8 cellular contexts compared by ENCODE assay signal in the genomic region with DNA sequence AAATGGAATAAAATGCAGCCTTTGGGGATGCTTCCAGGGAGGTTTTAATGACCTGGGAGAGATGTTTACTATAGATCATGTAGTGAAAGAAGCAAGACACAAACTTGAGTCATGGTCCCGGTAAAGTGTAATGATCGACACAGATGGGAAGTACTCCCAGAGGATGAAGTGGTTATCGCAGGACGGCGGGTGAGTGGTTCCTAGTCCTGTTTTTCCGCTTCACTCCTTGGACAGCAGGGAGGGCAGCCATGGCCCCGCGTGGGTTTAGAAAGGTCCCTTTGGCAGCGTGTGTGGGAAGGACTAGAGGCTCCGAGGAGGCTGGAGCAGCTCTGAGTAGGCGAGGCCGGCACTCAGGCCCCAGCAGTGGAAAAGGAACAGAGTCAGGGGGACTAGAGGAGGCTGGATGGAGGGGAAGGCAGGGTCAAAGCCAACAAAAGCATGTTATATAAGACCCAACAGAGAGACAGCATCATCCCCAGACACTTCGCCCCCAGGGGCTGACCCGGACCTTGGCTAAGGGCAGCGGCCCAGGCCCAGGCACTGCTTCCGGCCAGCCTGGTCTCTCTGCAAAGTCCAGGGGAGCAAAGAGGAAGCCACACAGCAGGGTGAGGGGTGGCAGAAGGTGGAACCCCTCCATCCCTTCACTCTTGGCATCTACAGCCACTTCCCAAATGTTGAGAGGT. TPM values are rescaled to one million over a fixed set of nuclear protein-coding genes. Genes with fewer than 3 reads are reported as not detected.
A peak's percentile ranks its signal among the peaks of the same experiment; 100 is the strongest.
DNase-seq lines count a peak whose midpoint lies in the region; ATAC-seq and TF ChIP-seq lines count a peak whose summit lies in the region.

No MANE protein-coding gene starts in this region.

- peaks cover 70% of the 10 kb centered on the region for H3K4me1 Mint-ChIP-seq in brain
- H3K4me1 Mint-ChIP-seq in activated T-cell treated with anti-CD3 and anti-CD28 coated beads, Interleukin-2, amount 50 U/mL, for 4 hours (ENCODE audit: low read depth) = peaks cover 50% of the 10 kb centered on the region

- peaks cover 16 to 65% (median 44%) of the 10 kb centered on the region in 5 donors for H3K4me1 ChIP-seq in subcutaneous abdominal adipose tissue (ENCODE audit: control insufficient read depth in 5 of 5, insufficient read depth in 5 of 5, low read length in 5 of 5)

- peak overlapping the region in 2 of 5 experiments; percentile 11 to 69 for H3K4me3 Mint-ChIP-seq in brain
- no peak overlapping the region for H3K4me3 Mint-ChIP-seq in activated T-cell treated with anti-CD3 and anti-CD28 coated beads, Interleukin-2, amount 50 U/mL, for 4 hours

- H3K36me3 Mint-ChIP-seq in brain = peaks cover 14% of the 10 kb centered on the region
- H3K36me3 Mint-ChIP-seq in activated T-cell treated with anti-CD3 and anti-CD28 coated beads, Interleukin-2, amount 50 U/mL, for 4 hours (ENCODE audit: insufficient read depth) = peaks cover 4% of the 10 kb centered on the region

- DNase-seq in HT1080 (ENCODE audit: low read depth) (peak; percentile 71), islet precursor cell (peak; percentile 86), hippocampal formation (lab: John Stamatoyannopoulos, UW) (no peak)
- no peak for DNase-seq in activated T-cell treated with anti-CD3 and anti-CD28 coated beads, Interleukin-2, amount 50 U/mL, for 4 hours

- peaks cover 0 to 9% (median 0%) of the 10 kb centered on the region in 5 donors for H3K27me3 ChIP-seq in subcutaneous abdominal adipose tissue (ENCODE audit: control insufficient read depth in 5 of 5, insufficient read depth in 4 of 5, low read length in 5 of 5)

- peaks cover 0 to 2% (median 0%) of the 10 kb centered on the region in 5 experiments for H3K9me3 Mint-ChIP-seq in brain
- H3K9me3 Mint-ChIP-seq in activated T-cell treated with anti-CD3 and anti-CD28 coated beads, Interleukin-2, amount 50 U/mL, for 4 hours = no peaks in the 10 kb centered on the region

- H3K27me3 Mint-ChIP-seq in brain = no peaks in the 10 kb centered on the region
- no peaks in the 10 kb centered on the region for H3K27me3 Mint-ChIP-seq in activated T-cell treated with anti-CD3 and anti-CD28 coated beads, Interleukin-2, amount 50 U/mL, for 4 hours (ENCODE audit: low read depth)

- H3K4me3 ChIP-seq in subcutaneous abdominal adipose tissue (ENCODE audit: low read depth in 1 of 5, low read length in 5 of 5) = no peak overlapping the region

- TF ChIP-seq CTCF in brain (conservative IDR thresholded peaks at IDR 0.05) = no peak

- ATAC-seq in activated T-cell treated with anti-CD3 and anti-CD28 coated beads, Interleukin-2, amount 50 U/mL, for 4 hours = no peak
- no peak for ATAC-seq in GM18907 (IDR thresholded peaks at IDR 0.05; ENCODE audit: unreplicated experiment)
- ATAC-seq in GM19328 (IDR thresholded peaks at IDR 0.05; ENCODE audit: unreplicated experiment) = no peak

- H3K27ac ChIP-seq in subcutaneous abdominal adipose tissue (ENCODE audit: low read depth, low read length) = peak overlapping the region; percentile 76

- peak overlapping the region in 2 of 5 donors; percentile 17 to 46 for H3K9ac ChIP-seq in subcutaneous abdominal adipose tissue (ENCODE audit: low read length in 5 of 5)

- H3K27ac Mint-ChIP-seq in brain = peak overlapping the region in 4 of 5 experiments; percentile 67 to 84 (median 75)

- no peaks in the 10 kb centered on the region for H3K9me3 ChIP-seq in subcutaneous abdominal adipose tissue (ENCODE audit: control insufficient read depth in 5 of 5, low read length in 5 of 5)

- peaks cover 0 to 20% (median 12%) of the 10 kb centered on the region in 5 donors for H3K36me3 ChIP-seq in subcutaneous abdominal adipose tissue (ENCODE audit: control insufficient read depth in 5 of 5, insufficient read depth in 5 of 5, low read length in 5 of 5)

RNA-seq across cellular contexts. Expression of gene STXBP1, which starts 49.1 kb away (rescaled TPM):
- 9.6 and 10.4 TPM in 2 replicates for total RNA-seq in HT1080 (2014; rRNA removed; shearing (Covaris generic))
- 17.7 and 29.5 TPM in 2 replicates for polyA plus RNA-seq in HT1080 (2015; cell fraction: cytosol; rRNA removed)
- polyA plus RNA-seq in HT1080 (2015; cell fraction: nucleus; rRNA removed) = 19.4 and 25.1 TPM in 2 replicates
- 298 TPM for polyA plus RNA-seq in brain (ENCODE audit: insufficient read depth, low read depth, low replicate concordance)
- 10 to 100 TPM; 10.8 to 11.6 (median 11.0) TPM for total RNA-seq in activated T-cell treated with anti-CD3 and anti-CD28 coated beads, Interleukin-2, amount 50 U/mL, for 4 hours

Comparison
In these comparisons a context has a peak if more than half of its experiments do, and no peak if none do; other contexts are left out.
1. DNase-seq: peak in HT1080 (single experiment) and islet precursor cell (single experiment); none in activated T-cell treated with anti-CD3 and anti-CD28 coated beads, Interleukin-2, amount 50 U/mL, for 4 hours (single experiment) and hippocampal formation (0 of 2).